Comparison of ENCODE assay signal across 2 cellular contexts in genomic region chr19:7710616-7711015, GRCh38.
A peak's percentile ranks its signal among the peaks of the same experiment; 100 is the strongest.
TF ChIP-seq lines count a peak whose summit lies in the region.

No MANE protein-coding gene starts in this region.

TF ChIP-seq in HEK293, 187 proteins besides CTCF, POLR2A, EP300 and RAD21:
- TF ChIP-seq ZNF350 (tag by site-specific recombination; IDR thresholded peaks at IDR 0.05) (no peak), ZNF184 (tag by site-specific recombination; IDR thresholded peaks at IDR 0.05) (no peak), ZNF549 (tag by site-specific recombination; IDR thresholded peaks at IDR 0.05) (no peak), PRDM1 (tag by site-specific recombination; IDR thresholded peaks at IDR 0.05) (peak; percentile 84), ZBTB1 (tag by site-specific recombination; IDR thresholded peaks at IDR 0.05) (no peak), ZNF501 (tag by site-specific recombination; IDR thresholded peaks at IDR 0.05) (no peak), RBAK (tag by site-specific recombination; IDR thresholded peaks at IDR 0.05) (no peak), ZNF654 (tag by site-specific recombination; IDR thresholded peaks at IDR 0.05; ENCODE audit: low read depth) (no peak), KLF17 (tag by site-specific recombination; IDR thresholded peaks at IDR 0.05) (no peak), GLIS1 (tag by site-specific recombination; IDR thresholded peaks at IDR 0.05) (no peak), ZNF16 (tag by site-specific recombination; IDR thresholded peaks at IDR 0.05; ENCODE audit: low read depth) (no peak), YY1 (tag by site-specific recombination; IDR thresholded peaks at IDR 0.05) (no peak), KLF9 (tag by site-specific recombination; IDR thresholded peaks at IDR 0.05; ENCODE audit: low read depth) (no peak), ZBTB11 (tag by site-specific recombination; conservative IDR thresholded peaks at IDR 0.05; ENCODE audit: low read depth) (no peak), ZNF335 (tag by site-specific recombination; conservative IDR thresholded peaks at IDR 0.05) (no peak), ELK4 (IDR thresholded peaks at IDR 0.05; ENCODE audit: borderline replicate concordance, low read depth, low read length) (no peak), ZNF18 (tag by site-specific recombination; IDR thresholded peaks at IDR 0.05) (no peak), ZBTB10 (tag by site-specific recombination; IDR thresholded peaks at IDR 0.05) (0 out of 2 replicates have a peak, but pooled peaks have one; percentile 29), ZNF202 (tag by site-specific recombination; IDR thresholded peaks at IDR 0.05; ENCODE audit: borderline replicate concordance) (no peak), BCL11A (tag by site-specific recombination; IDR thresholded peaks at IDR 0.05; ENCODE audit: low read depth) (no peak), ZNF366 (tag by site-specific recombination; conservative IDR thresholded peaks at IDR 0.05) (peak; percentile 90), HOXC10 (CRISPR knock-in tag; IDR thresholded peaks at IDR 0.05) (no peak)

TF ChIP-seq in K562, 482 proteins besides CTCF, POLR2A, EP300 and RAD21:
- TF ChIP-seq ZNF512 (tag; IDR thresholded peaks at IDR 0.05) (peak; percentile 65), TAF1 (IDR thresholded peaks at IDR 0.05; ENCODE audit: control insufficient read depth, extremely low read depth, insufficient read depth, low read length, severe bottlenecking) (no peak), EZH2 (IDR thresholded peaks at IDR 0.05; ENCODE audit: borderline replicate concordance, low read depth, low read length) (no peak)
